In the genomic region with DNA sequence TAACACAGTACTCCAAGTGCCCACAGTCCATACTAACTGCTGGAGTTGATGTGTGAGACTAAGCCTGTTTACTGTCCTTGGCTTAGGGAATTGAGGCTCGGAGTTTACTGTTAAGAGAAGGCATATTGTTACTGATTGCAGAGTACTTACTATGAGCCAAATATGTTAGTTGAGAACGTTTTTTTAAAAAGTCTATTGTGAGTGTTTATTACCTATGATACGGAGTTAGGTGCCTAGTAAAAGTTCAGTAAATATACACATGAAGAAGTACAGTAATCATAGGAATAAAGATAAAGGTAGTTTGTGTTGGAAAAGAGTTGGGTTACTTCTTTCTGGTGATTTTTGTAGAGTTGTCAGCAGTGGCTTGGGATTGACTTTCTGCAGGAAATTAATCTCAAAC, we compare ENCODE assay signal across 20 cellular contexts. TPM values are rescaled to one million over a fixed set of nuclear protein-coding genes. Genes with fewer than 3 reads are reported as not detected.
DNase-seq lines count a peak whose midpoint lies in the region; ATAC-seq and TF ChIP-seq lines count a peak whose summit lies in the region.
"Had no signal": no experiment of that assay in that cellular context is flagged by ENCODE, and none has a peak within 500 bp of the region (broad histone marks: within the 10 kb centered on the region; RNA-seq: fewer than 3 reads in every experiment).

No MANE protein-coding gene starts in this region.

- TF ChIP-seq RAD21 in IMR-90 (IDR thresholded peaks at IDR 0.05; ENCODE audit: low read length): no peak

- H3K14ac ChIP-seq in IMR-90 (replicated peaks; ENCODE audit: low read depth, low read length): no peak overlapping the region

- H4K8ac ChIP-seq in IMR-90 (ENCODE audit: low read depth in 2 of 2, low read length in 2 of 2): 0 out of 4 replicates have a peak overlapping the region, but pooled peaks of 1 of the 2 experiments have one; percentile 9

- H3K27ac Mint-ChIP-seq in natural killer cell treated with Interleukin-12 subunit alpha and Interleukin-12 subunit beta and Interleukin-15 and Interleukin-18, amount 100 ng/mL, for 72 hours: peak overlapping the region in 1 of 2 donors; percentile 7
- H3K27ac Mint-ChIP-seq in natural killer cell: no peak overlapping the region
- peak overlapping the region in 3 of 5 experiments; percentile 4 to 47 (median 27) for H3K27ac Mint-ChIP-seq in brain
- H3K27ac Mint-ChIP-seq: effector memory CD8-positive, alpha-beta T cell had no signal

- POLR2A ChIA-PET in IMR-90 (lab: Charles Lee; ENCODE audit: unreplicated experiment): no interaction called here

- H3K9me3 ChIP-seq in IMR-90 (ENCODE audit: control insufficient read depth, insufficient read depth, low read length): peaks cover 4% of the 10 kb centered on the region
- H3K9me3 ChIP-seq in uterus: peaks cover 0 to 3% of the 10 kb centered on the region in 2 donors
- H3K9me3 ChIP-seq: Peyer's patch had no signal

- peaks cover 8% of the 10 kb centered on the region for H3K9me3 Mint-ChIP-seq in natural killer cell treated with Interleukin-12 subunit alpha and Interleukin-12 subunit beta and Interleukin-15 and Interleukin-18, amount 100 ng/mL, for 72 hours
- peaks cover 3 to 7% of the 10 kb centered on the region in 2 donors for H3K9me3 Mint-ChIP-seq in natural killer cell
- H3K9me3 Mint-ChIP-seq in brain: peaks cover 27 to 37% (median 34%) of the 10 kb centered on the region in 5 experiments

- intact Hi-C loops in natural killer cell (cut with micrococcal nuclease) (no loop called here), IMR-90 (cut with micrococcal nuclease) (no loop called here), uterus (cut with DNase I; ENCODE audit: low total_unique reads) (no loop called here)

- no peak overlapping the region for H3K9ac ChIP-seq in IMR-90 (ENCODE audit: low read depth, low read length)

- DNase-seq in natural killer cell treated with Interleukin-12 subunit alpha and Interleukin-12 subunit beta and Interleukin-15 and Interleukin-18, amount 100 ng/mL, for 72 hours (ENCODE audit: low spot score): no peak
- no peak for DNase-seq in natural killer cell
- no peak for DNase-seq in IMR-90
- no peak for DNase-seq in uterus
- DNase-seq: activated CD8-positive, alpha-beta memory T cell treated with anti-CD3 and anti-CD28 coated beads for 24 hours; activated effector memory CD4-positive, alpha-beta T cell treated with anti-CD3 and anti-CD28 coated beads, Interleukin-2, amount 50 U/mL, for 16 hours; amygdala; cerebellar nuclear complex; effector memory CD8-positive, alpha-beta T cell; heart right ventricle; mesenchymal stem cell; NCI-H1436 treated with DMSO at 0.1 percent for 48 hours; NCI-H774; Peyer's patch; right cardiac atrium had no signal

- peak overlapping the region; percentile 17 for H3K4me3 Mint-ChIP-seq in natural killer cell treated with Interleukin-12 subunit alpha and Interleukin-12 subunit beta and Interleukin-15 and Interleukin-18, amount 100 ng/mL, for 72 hours
- H3K4me3 Mint-ChIP-seq in natural killer cell (no peak overlapping the region), brain (no peak overlapping the region)
- H3K4me3 Mint-ChIP-seq: effector memory CD8-positive, alpha-beta T cell had no signal

- H2AK9ac ChIP-seq in IMR-90 (replicated peaks; ENCODE audit: low read depth, low read length, poor library complexity): no peak overlapping the region

- no peak overlapping the region for H2AK5ac ChIP-seq in IMR-90 (ENCODE audit: low read depth, low read length)

- no peak for TF ChIP-seq POLR2A in IMR-90 (IDR thresholded peaks at IDR 0.05; ENCODE audit: low read depth, low read length)
- no peak for TF ChIP-seq POLR2A in uterus (IDR thresholded peaks at IDR 0.05)

- peaks cover 9% of the 10 kb centered on the region; the same call in 1 of the 2 replicates for H4K20me1 ChIP-seq in IMR-90 (ENCODE audit: insufficient read depth, low read length)

- no peak overlapping the region for H4K91ac ChIP-seq in IMR-90 (ENCODE audit: insufficient read depth, low read depth, low read length)

- H3K79me1 ChIP-seq in IMR-90 (ENCODE audit: low read depth in 1 of 2, low read length in 2 of 2): peaks cover 30 to 61% of the 10 kb centered on the region in 2 experiments

- ATAC-seq in natural killer cell treated with Interleukin-12 subunit alpha and Interleukin-12 subunit beta and Interleukin-15 and Interleukin-18, amount 100 ng/mL, for 72 hours: no peak
- ATAC-seq in natural killer cell (no peak), IMR-90 (ENCODE audit: low read depth) (no peak), GM18520 (IDR thresholded peaks at IDR 0.05; ENCODE audit: unreplicated experiment) (no peak), HG03432 (IDR thresholded peaks at IDR 0.05; ENCODE audit: unreplicated experiment) (no peak), HG02571 (IDR thresholded peaks at IDR 0.05; ENCODE audit: unreplicated experiment) (no peak)
- ATAC-seq: effector memory CD8-positive, alpha-beta T cell; HCT116; heart right ventricle; right cardiac atrium had no signal

- no peak overlapping the region for H3K4me2 ChIP-seq in IMR-90 (ENCODE audit: low read depth, low read length)

- H3K18ac ChIP-seq in IMR-90 (ENCODE audit: low read depth, low read length): peak overlapping the region; percentile 46; the same call in 1 of the 2 replicates

- no peak overlapping the region for H3K4me3 ChIP-seq in IMR-90 (ENCODE audit: insufficient read depth, low read depth, low read length)
- no peak overlapping the region for H3K4me3 ChIP-seq in uterus
- H3K4me3 ChIP-seq: heart right ventricle, Peyer's patch had no signal

- no peak overlapping the region for H2BK5ac ChIP-seq in IMR-90 (ENCODE audit: low read depth, low read length, poor library complexity, severe bottlenecking)

- CTCF ChIA-PET in IMR-90 (lab: Yijun Ruan, JAX): no interaction called here

- H3K36me3 ChIP-seq in IMR-90 (ENCODE audit: control insufficient read depth, insufficient read depth, low read length): no peaks in the 10 kb centered on the region
- H3K36me3 ChIP-seq in uterus: no peaks in the 10 kb centered on the region
- H3K36me3 ChIP-seq: Peyer's patch had no signal

- H3K9me1 ChIP-seq in IMR-90 (ENCODE audit: insufficient read depth, low read length): peaks cover 8% of the 10 kb centered on the region; the same call in 1 of the 2 replicates

- WGBS in IMR-90 (ENCODE audit: extremely low coverage in 2 of 2, insufficient read length in 1 of 2), 2 experiments: no CpG with 5 or more reads among the region's 3 CpGs

- H3K4ac ChIP-seq in IMR-90 (ENCODE audit: low read depth, low read length): no peak overlapping the region; the same call in 1 of the 2 replicates

- H3K4me1 Mint-ChIP-seq in natural killer cell treated with Interleukin-12 subunit alpha and Interleukin-12 subunit beta and Interleukin-15 and Interleukin-18, amount 100 ng/mL, for 72 hours (ENCODE audit: low read depth in 2 of 2): peaks cover 28 to 42% of the 10 kb centered on the region in 2 donors
- H3K4me1 Mint-ChIP-seq in natural killer cell (peaks cover 0 to 5% of the 10 kb centered on the region in 2 donors), brain (peaks cover 22% of the 10 kb centered on the region)

- H3K56ac ChIP-seq in IMR-90 (ENCODE audit: extremely low read depth, insufficient read depth, low read length): no peak overlapping the region

- H4K5ac ChIP-seq in IMR-90 (ENCODE audit: low read depth, low read length): peak overlapping the region; percentile 49; the same call in 1 of the 2 replicates

- peaks cover 36% of the 10 kb centered on the region for H3K36me3 Mint-ChIP-seq in natural killer cell treated with Interleukin-12 subunit alpha and Interleukin-12 subunit beta and Interleukin-15 and Interleukin-18, amount 100 ng/mL, for 72 hours
- H3K36me3 Mint-ChIP-seq in natural killer cell (peaks cover 14% of the 10 kb centered on the region), brain (peaks cover 48% of the 10 kb centered on the region)

- H3K27me3 ChIP-seq in IMR-90 (ENCODE audit: control insufficient read depth, insufficient read depth, low read length): no peaks in the 10 kb centered on the region
- no peaks in the 10 kb centered on the region for H3K27me3 ChIP-seq in uterus
- H3K27me3 ChIP-seq: heart right ventricle, Peyer's patch had no signal

- H2BK15ac ChIP-seq in IMR-90 (ENCODE audit: low read depth, low read length): no peak overlapping the region

- no peak overlapping the region for H2AFZ ChIP-seq in IMR-90 (replicated peaks; ENCODE audit: low read length, poor library complexity)

- no TSS peak for BruUV-seq in IMR-90 (replicated peaks; lab: Mats Ljungman, UMichigan)

- H3K27ac ChIP-seq in IMR-90 (ENCODE audit: insufficient read depth, low read length) (no peak overlapping the region), uterus (peak overlapping the region; percentile 22 to 93)
- H3K27ac ChIP-seq: Peyer's patch had no signal

- in situ Hi-C loops in IMR-90 (cut with MboI; ENCODE audit: low sequenced_read_pairs): no loop called here

- dilution Hi-C loops in IMR-90 (cut with HindIII; ENCODE audit: low sequenced_read_pairs, unreplicated experiment): no loop called here

- H2BK20ac ChIP-seq in IMR-90 (ENCODE audit: low read depth, low read length): peak overlapping the region; percentile 27; the same call in 1 of the 2 replicates

- no peak overlapping the region for H3K23ac ChIP-seq in IMR-90 (ENCODE audit: low read depth, low read length)

- peaks cover 21% of the 10 kb centered on the region for H3K4me1 ChIP-seq in IMR-90 (ENCODE audit: control insufficient read depth, insufficient read depth, low read length)
- peaks cover 0 to 4% of the 10 kb centered on the region in 2 donors for H3K4me1 ChIP-seq in uterus

- no peak overlapping the region for H2BK120ac ChIP-seq in IMR-90 (ENCODE audit: low read depth, low read length)

- TF ChIP-seq CTCF in natural killer cell (IDR thresholded peaks at IDR 0.05) (no peak), IMR-90 (conservative IDR thresholded peaks at IDR 0.05; ENCODE audit: low read depth, low read length) (no peak), brain (conservative IDR thresholded peaks at IDR 0.05) (no peak), uterus (IDR thresholded peaks at IDR 0.05) (no peak)

- no peaks in the 10 kb centered on the region for H3K27me3 Mint-ChIP-seq in natural killer cell treated with Interleukin-12 subunit alpha and Interleukin-12 subunit beta and Interleukin-15 and Interleukin-18, amount 100 ng/mL, for 72 hours
- H3K27me3 Mint-ChIP-seq in natural killer cell (ENCODE audit: low read depth in 2 of 2) (no peaks in the 10 kb centered on the region), brain (no peaks in the 10 kb centered on the region)

RNA-seq across cellular contexts. Expression of gene ZNRF1, which starts 25.4 kb away (rescaled TPM):
- 10 to 100 TPM; 58.6 to 89.7 TPM for total RNA-seq in natural killer cell treated with Interleukin-12 subunit alpha and Interleukin-12 subunit beta and Interleukin-15 and Interleukin-18, amount 100 ng/mL, for 72 hours
- total RNA-seq in natural killer cell (1 to 10 TPM; 2.4 to 5.1 (median 3.4) TPM), IMR-90 (2012; rRNA removed) (8.2 and 9.7 TPM in 2 replicates), uterus (10 to 100 TPM; 14.1 to 37.4 (median 19.4) TPM)
- polyA plus RNA-seq in IMR-90 (2012; rRNA removed) (20.7 and 24.9 TPM in 2 replicates), brain (ENCODE audit: insufficient read depth, low read depth, low replicate concordance) (39.0 TPM)
- polyA plus RNA-seq in IMR-90 (2012; cell fraction: cytosol; rRNA removed): 20.3 and 39.9 TPM in 2 replicates
- 46.3 and 57.6 TPM in 2 replicates for polyA plus RNA-seq in IMR-90 (2012; cell fraction: nucleus; rRNA removed; ENCODE audit: low replicate concordance)

RNA-seq across cellular contexts. Expression of gene WDR59, which starts 39.3 kb away (rescaled TPM):
- total RNA-seq in natural killer cell treated with Interleukin-12 subunit alpha and Interleukin-12 subunit beta and Interleukin-15 and Interleukin-18, amount 100 ng/mL, for 72 hours: 100 to 1,000 TPM in 1 of 2 donors, 10 to 100 TPM in 1; 81.6 to 162 TPM
- total RNA-seq in natural killer cell: 10 to 100 TPM; 60.5 to 83.7 (median 73.2) TPM
- total RNA-seq in IMR-90 (2012; rRNA removed): 23.9 and 29.4 TPM in 2 replicates
- 37.5 and 44.6 TPM in 2 replicates for polyA plus RNA-seq in IMR-90 (2012; rRNA removed)
- polyA plus RNA-seq in IMR-90 (2012; cell fraction: cytosol; rRNA removed): 15.4 and 30.7 TPM in 2 replicates
- polyA plus RNA-seq in IMR-90 (2012; cell fraction: nucleus; rRNA removed; ENCODE audit: low replicate concordance): 148 and 198 TPM in 2 replicates
- polyA plus RNA-seq in brain (ENCODE audit: insufficient read depth, low read depth, low replicate concordance): 24.9 TPM
- total RNA-seq in uterus: 100 to 1,000 TPM in 1 of 4 donors, 10 to 100 TPM in 3; 37.1 to 103 (median 65.0) TPM

Comparison
In these comparisons a context has a peak if more than half of its experiments do, and no peak if none do; other contexts are left out.
1. H3K27ac Mint-ChIP-seq: peak in brain (3 of 5); none in natural killer cell (0 of 2).